Comparison of ENCODE assay signal across 9 cellular contexts in genomic region chr1:243312962-243313634, GRCh38.
DNase-seq lines count a peak whose midpoint lies in the region; ATAC-seq and TF ChIP-seq lines count a peak whose summit lies in the region.
"Had no signal": no experiment of that assay in that cellular context is flagged by ENCODE, and none has a peak within 500 bp of the region (broad histone marks: within the 10 kb centered on the region; RNA-seq: fewer than 3 reads in every experiment).

No MANE protein-coding gene starts in this region.

- DNase-seq in DMS79 (lab: John Stamatoyannopoulos, UW) (peak; percentile 4), germinal center (ENCODE audit: low spot score) (peak; percentile 25), NCI-H128 (lab: John Stamatoyannopoulos, UW; ENCODE audit: unreplicated experiment) (no peak)
- DNase-seq in stimulated activated CD4-positive, alpha-beta T cell treated with anti-CD3 and anti-CD28 coated beads, Interleukin-1b, Interleukin-23, amount 100 ng/mL, for 48 hours = no peak
- no peak for DNase-seq in activated CD4-positive, alpha-beta T cell treated with anti-CD3 and anti-CD28 coated beads, Interleukin-2, amount 50 U/mL, for 48 hours
- DNase-seq: activated naive CD4-positive, alpha-beta T cell had no signal

- peak; percentile 13 for ATAC-seq in GM19467 (IDR thresholded peaks at IDR 0.05; ENCODE audit: unreplicated experiment)
- peak; percentile 27 for ATAC-seq in HG03175 (IDR thresholded peaks at IDR 0.05; ENCODE audit: unreplicated experiment)
- no peak for ATAC-seq in SK-N-SH treated with all-trans-retinoic acid at 6 μM for 48 hours

TF ChIP-seq in SK-N-SH treated with all-trans-retinoic acid at 6 μM for 48 hours, 23 proteins besides CTCF, POLR2A, EP300 and RAD21:
- no peak for TF ChIP-seq OSR1 (CRISPR knock-in tag; IDR thresholded peaks at IDR 0.05)
- no peak for TF ChIP-seq ZC3H10 (CRISPR knock-in tag; IDR thresholded peaks at IDR 0.05)
- TF ChIP-seq SNAI2 (CRISPR knock-in tag; IDR thresholded peaks at IDR 0.05) = no peak
- no peak for TF ChIP-seq ZFP30 (CRISPR knock-in tag; IDR thresholded peaks at IDR 0.05)
- no peak for TF ChIP-seq ZNF8 (CRISPR knock-in tag; IDR thresholded peaks at IDR 0.05)
- no peak for TF ChIP-seq TCF4 (CRISPR knock-in tag; IDR thresholded peaks at IDR 0.05; ENCODE audit: borderline replicate concordance)
- TF ChIP-seq TOX (CRISPR knock-in tag; IDR thresholded peaks at IDR 0.05; ENCODE audit: borderline replicate concordance) = no peak
- TF ChIP-seq ESRRG (CRISPR knock-in tag; IDR thresholded peaks at IDR 0.05) = no peak

Comparison
In these comparisons a context has a peak if more than half of its experiments do, and no peak if none do; other contexts are left out.
1. DNase-seq: peak in DMS79 (single experiment) and germinal center (single experiment); none in stimulated activated CD4-positive, alpha-beta T cell treated with anti-CD3 and anti-CD28 coated beads, Interleukin-1b, Interleukin-23, amount 100 ng/mL, for 48 hours (single experiment), NCI-H128 (single experiment) and activated CD4-positive, alpha-beta T cell treated with anti-CD3 and anti-CD28 coated beads, Interleukin-2, amount 50 U/mL, for 48 hours (0 of 2).